Comparison of ENCODE assay signal across 8 cellular contexts in genomic region chr3:157159037-157159761, GRCh38. TPM values are rescaled to one million over a fixed set of nuclear protein-coding genes. Genes with fewer than 3 reads are reported as not detected.
A peak's percentile ranks its signal among the peaks of the same experiment; 100 is the strongest.
DNase-seq lines count a peak whose midpoint lies in the region; ATAC-seq, FAIRE-seq and TF ChIP-seq lines count a peak whose summit lies in the region.

No MANE protein-coding gene starts in this region.

- POLR2A ChIA-PET in A549 (lab: Yijun Ruan, JAX): interaction anchor here (1.0 to 6.6 kb wide), 7 partner anchors 10 to 313 kb away, joined by 3 to 306 read pairs (median 12); no protein-coding TSS in a partner anchor
- POLR2A ChIA-PET in activated CD8-positive, alpha-beta T cell treated with anti-CD3 and anti-CD28 coated beads for 36 hours (lab: Charles Lee): interaction anchor here (0.6 to 7.1 kb wide), 23 partner anchors 10 to 1288 kb away, joined by 3 to 403 read pairs (median 9); partner anchors contain the start of genes GMPS, SSR3 and TIPARP

- H3K4me2 ChIP-seq in A549: peak overlapping the region; percentile 86

- TF ChIP-seq POLR2A in A549 (IDR thresholded peaks at IDR 0.05; ENCODE audit: low read length): no peak

- CTCF ChIA-PET in A549 (lab: Yijun Ruan, JAX): interaction anchor here (1.2 to 2.8 kb wide), 4 partner anchors 12 to 1149 kb away, joined by 3 to 17 read pairs (median 4); no protein-coding TSS in a partner anchor
- CTCF ChIA-PET in activated CD8-positive, alpha-beta T cell treated with anti-CD3 and anti-CD28 coated beads for 36 hours (lab: Charles Lee): interaction anchor here (0.7 to 3.4 kb wide), 5 partner anchors 8 to 71 kb away, joined by 3 to 47 read pairs (median 4); no protein-coding TSS in a partner anchor

- TF ChIP-seq EP300 in A549 (IDR thresholded peaks at IDR 0.05): no peak

- no peaks in the 10 kb centered on the region for H3K9me3 ChIP-seq in A549

- TF ChIP-seq CTCF in A549 (IDR thresholded peaks at IDR 0.05) (no peak), mesothelial cell of epicardium (IDR thresholded peaks at IDR 0.05; ENCODE audit: unreplicated experiment) (no peak)
- no peak for TF ChIP-seq CTCF in activated CD8-positive, alpha-beta T cell treated with anti-CD3 and anti-CD28 coated beads for 36 hours (IDR thresholded peaks at IDR 0.05)

- intact Hi-C loops in activated CD8-positive, alpha-beta T cell treated with anti-CD3 and anti-CD28 coated beads for 36 hours (cut with micrococcal nuclease): loop anchor here (5.0 kb wide), 1 partner anchor 78 kb away; no protein-coding TSS in a partner anchor

- H3K4me1 ChIP-seq in A549: peaks cover 48% of the 10 kb centered on the region

- peak overlapping the region; percentile 96 for H3K4me3 ChIP-seq in A549

- peak overlapping the region; percentile 99 for H3K27ac Mint-ChIP-seq in activated CD8-positive, alpha-beta T cell treated with anti-CD3 and anti-CD28 coated beads for 36 hours
- peak overlapping the region; percentile 99 for H3K27ac Mint-ChIP-seq in mesothelial cell of epicardium

- H3K9me3 Mint-ChIP-seq in activated CD8-positive, alpha-beta T cell treated with anti-CD3 and anti-CD28 coated beads for 36 hours: no peaks in the 10 kb centered on the region
- no peaks in the 10 kb centered on the region for H3K9me3 Mint-ChIP-seq in mesothelial cell of epicardium

- peak in 1 of 2 experiments; percentile 67 for DNase-seq in A549 (ENCODE audit: low read depth in 1 of 2, low spot score in 1 of 2)
- peak; percentile 8 for DNase-seq in NCI-H446 treated with DMSO at 0.1 percent for 48 hours (lab: John Stamatoyannopoulos, UW)
- peak; percentile 90 for DNase-seq in activated CD8-positive, alpha-beta T cell treated with anti-CD3 and anti-CD28 coated beads for 36 hours
- peak; percentile 66 for DNase-seq in effector CD8-positive, alpha-beta T cell (lab: John Stamatoyannopoulos, UW)
- peak; percentile 60 to 75 for DNase-seq in mesothelial cell of epicardium (ENCODE audit: low spot score in 2 of 2, unreplicated experiment in 2 of 2)
- peak; percentile 66 to 69 for DNase-seq in stimulated activated CD8-positive, alpha-beta memory T cell treated with anti-CD3 and anti-CD28 coated beads, Interleukin-15, amount 100 ng/mL, for 48 hours (ENCODE audit: low read depth in 2 of 2)

- 2% methylated on average over 18 of the region's 46 CpGs for WGBS in A549 (ENCODE audit: missing lambda C conversion rate)

- ATAC-seq in A549 (peak; percentile 74), GM18858 (IDR thresholded peaks at IDR 0.05; ENCODE audit: unreplicated experiment) (peak; percentile 34), HG03103 (IDR thresholded peaks at IDR 0.05; ENCODE audit: low read depth, unreplicated experiment) (peak; percentile 37)
- ATAC-seq in activated CD8-positive, alpha-beta T cell treated with anti-CD3 and anti-CD28 coated beads for 36 hours: peak; percentile 63

- TF ChIP-seq RAD21 in A549 (conservative IDR thresholded peaks at IDR 0.05 in 1 of 2, IDR thresholded peaks at IDR 0.05 in 1 of 2): no peak

- H3K4me3 Mint-ChIP-seq in activated CD8-positive, alpha-beta T cell treated with anti-CD3 and anti-CD28 coated beads for 36 hours: peak overlapping the region; percentile 97
- H3K4me3 Mint-ChIP-seq in mesothelial cell of epicardium: peak overlapping the region; percentile 94

- H3K4me1 Mint-ChIP-seq in activated CD8-positive, alpha-beta T cell treated with anti-CD3 and anti-CD28 coated beads for 36 hours (ENCODE audit: low read depth): peaks cover 50% of the 10 kb centered on the region
- peaks cover 54% of the 10 kb centered on the region for H3K4me1 Mint-ChIP-seq in mesothelial cell of epicardium

- no peaks in the 10 kb centered on the region for H3K27me3 Mint-ChIP-seq in activated CD8-positive, alpha-beta T cell treated with anti-CD3 and anti-CD28 coated beads for 36 hours
- no peaks in the 10 kb centered on the region for H3K27me3 Mint-ChIP-seq in mesothelial cell of epicardium (ENCODE audit: low read depth)

- FAIRE-seq in A549 (lab: Jason Lieb, UNC): no peak

- peaks cover 72% of the 10 kb centered on the region for H3K36me3 Mint-ChIP-seq in activated CD8-positive, alpha-beta T cell treated with anti-CD3 and anti-CD28 coated beads for 36 hours (ENCODE audit: low read depth)
- peaks cover 27% of the 10 kb centered on the region for H3K36me3 Mint-ChIP-seq in mesothelial cell of epicardium

- peak overlapping the region; percentile 98 to 99 for H3K27ac ChIP-seq in A549

TF ChIP-seq in A549, 52 proteins besides CTCF, POLR2A, EP300 and RAD21:
- TF ChIP-seq RARB (CRISPR knock-in tag; IDR thresholded peaks at IDR 0.05) (peak; percentile 39; the same call in 1 of the 2 replicates), POLR2AphosphoS2 (conservative IDR thresholded peaks at IDR 0.05; ENCODE audit: low read length) (no peak), HES2 (IDR thresholded peaks at IDR 0.05) (no peak), CEBPB (IDR thresholded peaks at IDR 0.05) (no peak), TP53 (CRISPR knock-in tag; IDR thresholded peaks at IDR 0.05) (no peak), ZFP36 (IDR thresholded peaks at IDR 0.05; ENCODE audit: borderline replicate concordance, partially characterized antibody) (no peak), CHD4 (IDR thresholded peaks at IDR 0.05; ENCODE audit: borderline replicate concordance) (no peak), FOSL2 (IDR thresholded peaks at IDR 0.05) (no peak), FOSL2 (CRISPR knock-in tag; IDR thresholded peaks at IDR 0.05) (no peak), HEYL (CRISPR knock-in tag; IDR thresholded peaks at IDR 0.05) (no peak), FOSB (CRISPR knock-in tag; IDR thresholded peaks at IDR 0.05) (no peak), ESRRA (IDR thresholded peaks at IDR 0.05; ENCODE audit: borderline replicate concordance, low read length) (no peak), MYC (IDR thresholded peaks at IDR 0.05; ENCODE audit: borderline replicate concordance, low read length) (no peak), EHF (CRISPR knock-in tag; IDR thresholded peaks at IDR 0.05) (no peak), MAFK (IDR thresholded peaks at IDR 0.05; ENCODE audit: partially characterized antibody) (no peak), NPAS2 (CRISPR knock-in tag; IDR thresholded peaks at IDR 0.05; ENCODE audit: borderline replicate concordance) (no peak), HOXA7 (CRISPR knock-in tag; IDR thresholded peaks at IDR 0.05) (peak; percentile 78; the same call in 1 of the 2 replicates), JUNB (IDR thresholded peaks at IDR 0.05) (no peak), JUN (IDR thresholded peaks at IDR 0.05) (no peak), KDM5A (IDR thresholded peaks at IDR 0.05) (peak; percentile 56; the same call in 1 of the 2 replicates), ELK1 (IDR thresholded peaks at IDR 0.05; ENCODE audit: low read depth, low read length) (no peak), RFX5 (IDR thresholded peaks at IDR 0.05) (no peak), FOXS1 (CRISPR knock-in tag; IDR thresholded peaks at IDR 0.05) (no peak), HMGXB4 (CRISPR knock-in tag; IDR thresholded peaks at IDR 0.05; ENCODE audit: borderline replicate concordance) (0 out of 2 replicates have a peak, but pooled peaks have one; percentile 28), MAZ (IDR thresholded peaks at IDR 0.05; ENCODE audit: borderline replicate concordance, low read depth, low read length) (no peak), GATA3 (IDR thresholded peaks at IDR 0.05; ENCODE audit: borderline replicate concordance) (no peak)
- TF ChIP-seq, protein P1, sequence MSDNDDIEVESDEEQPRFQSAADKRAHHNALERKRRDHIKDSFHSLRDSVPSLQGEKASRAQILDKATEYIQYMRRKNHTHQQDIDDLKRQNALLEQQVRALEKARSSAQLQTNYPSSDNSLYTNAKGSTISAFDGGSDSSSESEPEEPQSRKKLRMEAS (IDR thresholded peaks at IDR 0.05): no peak

RNA-seq across cellular contexts. Expression of gene CCNL1, which starts 0.7 kb away (rescaled TPM):
- 130 and 170 TPM in 2 replicates for polyA plus RNA-seq in A549 (2011; rRNA removed)
- 39.2 and 43.3 TPM in 2 replicates for polyA plus RNA-seq in A549 (2012; cell fraction: cytosol; rRNA removed)
- 258 and 267 TPM in 2 replicates for polyA plus RNA-seq in A549 (2012; cell fraction: nucleus; rRNA removed)
- 39.7 to 51.3 TPM (median 45.1 TPM) in 3 replicates for polyA plus RNA-seq in A549 (2017; fragmentation: RNase III; extraction: RNeasy Plus Mini Kit Qiagen cat#74134 plus additional on column Dnase treatment)
- 111 and 159 TPM in 2 replicates for polyA minus RNA-seq in A549 (2011; rRNA and poly(A)+ RNA removed)
- total RNA-seq in activated CD8-positive, alpha-beta T cell treated with anti-CD3 and anti-CD28 coated beads for 36 hours: 100 to 1,000 TPM; 180 to 191 TPM
- 248 to 276 TPM (median 261 TPM) in 3 replicates for total RNA-seq in mesothelial cell of epicardium
